In genomic region chr14:92692822-92693226, GRCh38 we compare ENCODE assay signal across 8 cellular contexts. TPM values are rescaled to one million over a fixed set of nuclear protein-coding genes. Genes with fewer than 3 reads are reported as not detected.
DNase-seq lines count a peak whose midpoint lies in the region; ATAC-seq and TF ChIP-seq lines count a peak whose summit lies in the region.

No MANE protein-coding gene starts in this region.

- intact Hi-C loops in cardiac septum (cut with DNase I): no loop called here
- intact Hi-C loops in tibial artery (cut with DNase I; ENCODE audit: low total_unique reads): no loop called here

- H3K9me3 ChIP-seq in tibial artery: no peaks in the 10 kb centered on the region

- no peak for DNase-seq in activated T-cell treated with anti-CD3 and anti-CD28 coated beads, Interleukin-2, amount 50 U/mL, for 72 hours
- DNase-seq in activated T-cell treated with anti-CD3 and anti-CD28 coated beads, Interleukin-2, amount 50 U/mL, for 48 hours: no peak
- DNase-seq in NCI-H69 (lab: John Stamatoyannopoulos, UW) (peak; percentile 99), cardiac septum (ENCODE audit: low spot score) (peak; percentile 89), tibial artery (peak; percentile 59 to 72), GM10266 (ENCODE audit: extremely low spot score) (no peak), NAMALWA (ENCODE audit: low spot score) (no peak)

- no peak overlapping the region for H3K4me3 ChIP-seq in tibial artery

- peaks cover 5% of the 10 kb centered on the region for H3K27me3 Mint-ChIP-seq in activated T-cell treated with anti-CD3 and anti-CD28 coated beads, Interleukin-2, amount 50 U/mL, for 72 hours (ENCODE audit: low read depth)

- H3K36me3 Mint-ChIP-seq in activated T-cell treated with anti-CD3 and anti-CD28 coated beads, Interleukin-2, amount 50 U/mL, for 72 hours (ENCODE audit: insufficient read depth in 2 of 2): no peaks in the 10 kb centered on the region

- no peaks in the 10 kb centered on the region for H3K27me3 ChIP-seq in tibial artery

- H3K4me1 ChIP-seq in tibial artery: peaks cover 0 to 13% (median 8%) of the 10 kb centered on the region in 4 donors

- no peak overlapping the region for H3K27ac ChIP-seq in tibial artery

- TF ChIP-seq CTCF in tibial artery (IDR thresholded peaks at IDR 0.05): no peak
- no peak for TF ChIP-seq CTCF in GM10266 (IDR thresholded peaks at IDR 0.05; ENCODE audit: control insufficient read depth, insufficient read depth, low read depth, missing control alignments)

- no peak overlapping the region for H3K4me3 Mint-ChIP-seq in activated T-cell treated with anti-CD3 and anti-CD28 coated beads, Interleukin-2, amount 50 U/mL, for 72 hours

- H3K27ac Mint-ChIP-seq in activated T-cell treated with anti-CD3 and anti-CD28 coated beads, Interleukin-2, amount 50 U/mL, for 72 hours: no peak overlapping the region

- no peaks in the 10 kb centered on the region for H3K36me3 ChIP-seq in tibial artery

- peaks cover 30% of the 10 kb centered on the region for H3K4me1 Mint-ChIP-seq in activated T-cell treated with anti-CD3 and anti-CD28 coated beads, Interleukin-2, amount 50 U/mL, for 72 hours (ENCODE audit: low read depth)

- ATAC-seq in activated T-cell treated with anti-CD3 and anti-CD28 coated beads, Interleukin-2, amount 50 U/mL, for 72 hours (replicated peaks in 1 of 2): peak; percentile 13 to 42
- ATAC-seq in HG02571 (IDR thresholded peaks at IDR 0.05; ENCODE audit: unreplicated experiment): no peak

- no peaks in the 10 kb centered on the region for H3K9me3 Mint-ChIP-seq in activated T-cell treated with anti-CD3 and anti-CD28 coated beads, Interleukin-2, amount 50 U/mL, for 72 hours

RNA-seq across cellular contexts. Expression of gene LGMN, which starts 55.6 kb away (rescaled TPM):
- 1 to 10 TPM; 2.5 to 4.7 TPM for total RNA-seq in activated T-cell treated with anti-CD3 and anti-CD28 coated beads, Interleukin-2, amount 50 U/mL, for 72 hours
- total RNA-seq in cardiac septum: 81.8 TPM

Comparison
In these comparisons a context has a peak if more than half of its experiments do, and no peak if none do; other contexts are left out.
1. DNase-seq: peak in NCI-H69 (single experiment), cardiac septum (single experiment) and tibial artery (2 of 2); none in activated T-cell treated with anti-CD3 and anti-CD28 coated beads, Interleukin-2, amount 50 U/mL, for 72 hours (0 of 2), activated T-cell treated with anti-CD3 and anti-CD28 coated beads, Interleukin-2, amount 50 U/mL, for 48 hours (0 of 2), GM10266 (single experiment) and NAMALWA (single experiment).
2. RNA of gene LGMN, which starts 55.6 kb away (total RNA-seq): 81.8 TPM in cardiac septum (single experiment); 2.5 to 4.7 TPM in activated T-cell treated with anti-CD3 and anti-CD28 coated beads, Interleukin-2, amount 50 U/mL, for 72 hours; every median in the first group is over 10 times any median in the second.